Comparison of ENCODE assay signal across 8 cellular contexts in the genomic region with DNA sequence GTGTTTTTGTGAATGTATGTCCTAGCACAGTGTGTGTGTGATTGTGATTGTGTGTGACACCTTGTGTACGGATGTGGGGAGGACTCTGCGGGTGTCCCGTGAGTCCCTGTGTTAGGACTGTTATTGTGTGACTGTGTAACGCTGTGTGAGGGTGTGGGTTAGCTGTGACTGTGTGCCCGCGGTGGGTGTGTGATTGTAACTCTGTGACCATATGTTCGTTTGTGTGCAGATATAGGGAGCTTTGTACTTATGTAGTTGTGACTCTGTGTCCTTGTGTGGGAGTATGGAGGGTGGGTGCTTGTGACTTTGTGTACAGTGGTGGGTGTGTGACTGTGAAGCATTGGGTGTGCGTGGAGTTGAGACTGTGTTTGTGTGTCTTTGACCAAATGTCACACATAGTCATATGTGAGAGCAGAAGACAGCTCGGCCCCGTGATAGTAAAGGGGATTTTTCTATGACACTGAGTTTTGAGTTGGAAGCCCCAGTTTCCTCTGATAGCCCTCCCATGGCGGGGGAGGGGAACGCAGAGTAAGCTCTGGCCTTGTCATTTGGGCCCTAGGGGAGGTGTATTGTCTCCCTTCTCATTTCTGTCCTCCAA. TPM values are rescaled to one million over a fixed set of nuclear protein-coding genes. Genes with fewer than 3 reads are reported as not detected.
DNase-seq lines count a peak whose midpoint lies in the region; TF ChIP-seq lines count a peak whose summit lies in the region.

No MANE protein-coding gene starts in this region.

- no peaks in the 10 kb centered on the region for H4K20me1 ChIP-seq in Karpas-422 (ENCODE audit: insufficient read depth, low read depth, low read length)

- H3K9me3 ChIP-seq in Karpas-422 (ENCODE audit: low read length) = peaks cover 28% of the 10 kb centered on the region

- peak overlapping the region; percentile 86 for H3K4me2 ChIP-seq in Karpas-422 (ENCODE audit: low read depth, low read length, poor library complexity, severe bottlenecking)

- H3K9ac ChIP-seq in Karpas-422 (ENCODE audit: low read length) = peak overlapping the region; percentile 84

- peaks cover 42% of the 10 kb centered on the region for H3K36me3 ChIP-seq in Karpas-422 (ENCODE audit: insufficient read depth, low read length)

- H2AFZ ChIP-seq in Karpas-422 (ENCODE audit: low read length) = peak overlapping the region; percentile 99

- no peaks in the 10 kb centered on the region for H3K9me2 ChIP-seq in Karpas-422 (replicated peaks; ENCODE audit: insufficient read depth, low read length)

- H3K27ac ChIP-seq in Karpas-422 (ENCODE audit: low read length) (no peak overlapping the region), angular gyrus (ENCODE audit: low read depth, low read length) (peak overlapping the region; percentile 96)

- peak; percentile 53 for DNase-seq in D341Med (ENCODE audit: low spot score)
- peak; percentile 41 for DNase-seq in GM20000 (ENCODE audit: low spot score)
- peak; percentile 61 for DNase-seq in Karpas-422
- DNase-seq in iris pigment epithelial cell (ENCODE audit: low read depth) = peak; percentile 6
- DNase-seq in stimulated activated CD4-positive, alpha-beta T cell treated with anti-CD3 and anti-CD28 coated beads, TNF-alpha, amount 100 ng/mL, for 24 hours (ENCODE audit: low read depth in 3 of 3) = peak in 2 of 3 experiments; percentile 3 to 9
- no peak for DNase-seq in NCI-H226
- DNase-seq in CD1c-positive myeloid dendritic cell (ENCODE audit: extremely low spot score) = no peak

- TF ChIP-seq CTCF in GM20000 (IDR thresholded peaks at IDR 0.05; ENCODE audit: extremely low read depth, missing control alignments) = no peak

- peaks cover 13% of the 10 kb centered on the region for H3K4me1 ChIP-seq in Karpas-422 (ENCODE audit: low read length)

- no peaks in the 10 kb centered on the region for H3K27me3 ChIP-seq in Karpas-422 (ENCODE audit: low read length)

- peak overlapping the region; percentile 91 for H3K4me3 ChIP-seq in Karpas-422 (ENCODE audit: low read length)

- H3K79me2 ChIP-seq in Karpas-422 (ENCODE audit: low read length) = peaks cover 62% of the 10 kb centered on the region

RNA-seq across cellular contexts. Expression of a gene that starts 0.9 kb away (rescaled TPM):
- 9.6 and 31.6 TPM in 2 replicates for total RNA-seq in Karpas-422 (2014; rRNA removed; shearing (Covaris generic); ENCODE audit: low replicate concordance)

RNA-seq across cellular contexts. Expression of a gene that starts 39.7 kb away (rescaled TPM):
- total RNA-seq in Karpas-422 (2014; rRNA removed; shearing (Covaris generic); ENCODE audit: low replicate concordance) = 17.3 and 21.4 TPM in 2 replicates

RNA-seq across cellular contexts. Expression of a gene that starts 44.1 kb away (rescaled TPM):
- total RNA-seq in Karpas-422 (2014; rRNA removed; shearing (Covaris generic); ENCODE audit: low replicate concordance) = 12.2 and 23.1 TPM in 2 replicates

Comparison
In these comparisons a context has a peak if more than half of its experiments do, and no peak if none do; other contexts are left out.
1. DNase-seq: peak in D341Med (single experiment), GM20000 (single experiment), Karpas-422 (single experiment), iris pigment epithelial cell (single experiment) and stimulated activated CD4-positive, alpha-beta T cell treated with anti-CD3 and anti-CD28 coated beads, TNF-alpha, amount 100 ng/mL, for 24 hours (2 of 3); none in NCI-H226 (single experiment) and CD1c-positive myeloid dendritic cell (single experiment).